ENCODE assay signal across 29 cellular contexts in genomic region chr9:68719847-68720246, GRCh38. TPM values are rescaled to one million over a fixed set of nuclear protein-coding genes. Genes with fewer than 3 reads are reported as not detected.
"Had no signal": no experiment of that assay in that cellular context is flagged by ENCODE, and none has a peak within 500 bp of the region (broad histone marks: within the 10 kb centered on the region; RNA-seq: fewer than 3 reads in every experiment).

No MANE protein-coding gene starts in this region.

- ATAC-seq: activated CD4-positive, alpha-beta T cell treated with anti-CD3 and anti-CD28 coated beads for 36 hours; activated CD4-positive, CD25-positive, alpha-beta regulatory T cell treated with anti-CD3 and anti-CD28 coated beads, Interleukin-2, amount 50 U/mL, for 24 hours; activated naive CD4-positive, alpha-beta T cell treated with anti-CD3 and anti-CD28 coated beads, Interleukin-2, amount 50 U/mL, for 72 hours; activated T-cell treated with anti-CD3 and anti-CD28 coated beads, Interleukin-2, amount 50 U/mL, for 4 hours; body of pancreas; Panc1; WTC11 had no signal

- FAIRE-seq: astrocyte had no signal

- H3K4me3 ChIP-seq: adrenal gland, body of pancreas, breast epithelium, SJSA1 had no signal

- H3K36me3 ChIP-seq: adrenal gland, breast epithelium, SJSA1 had no signal

- H3K9me2 ChIP-seq: SK-N-SH had no signal

- H3K9me3 ChIP-seq: adrenal gland, body of pancreas, breast epithelium, SJSA1, SK-N-SH had no signal

- H3K9ac ChIP-seq: SK-N-SH had no signal

- DNase-seq: activated CD4-positive, alpha-beta T cell treated with anti-CD3 and anti-CD28 coated beads for 36 hours; activated CD4-positive, alpha-beta T cell treated with anti-CD3 and anti-CD28 coated beads, Interleukin-2, amount 10 ng/mL, durations not matched to agents 7 days and 5 days; activated CD4-positive, alpha-beta T cell treated with anti-CD3 and anti-CD28 coated beads, Interleukin-2, amount 50 U/mL, for 48 hours; activated CD8-positive, alpha-beta memory T cell treated with anti-CD3 and anti-CD28 coated beads, Interleukin-2, amount 50 U/mL, for 4 hours; activated gamma-delta T cell treated with Interleukin-2 at 50 U/mL for 16 hours; activated naive CD4-positive, alpha-beta T cell treated with anti-CD3 and anti-CD28 coated beads for 36 hours; activated T-cell treated with anti-CD3 and anti-CD28 coated beads for 4 hours; activated T-cell treated with anti-CD3 and anti-CD28 coated beads, Interleukin-2, amount 50 U/mL, for 4 hours; adrenal gland; body of pancreas; NCI-H1092 treated with DMSO at 0.1 percent for 48 hours; NCI-H1417 treated with DMSO at 0.1 percent for 48 hours; NCI-H187 treated with DMSO at 0.1 percent for 48 hours; NCI-H2081; NCI-H2171 treated with DMSO at 0.1 percent for 48 hours; NCI-H2227 treated with DMSO at 0.1 percent for 48 hours; NCI-H446 treated with DMSO at 0.1 percent for 48 hours; NCI-H524 treated with DMSO at 0.1 percent for 48 hours; SHP77 treated with DMSO at 0.1 percent for 48 hours; SK-N-SH had no signal

- H3K27ac ChIP-seq: adrenal gland, body of pancreas, breast epithelium, SJSA1 had no signal

- H3K4me1 ChIP-seq: adrenal gland, body of pancreas, breast epithelium, SJSA1 had no signal

- H3K27me3 ChIP-seq: adrenal gland, body of pancreas, breast epithelium, SJSA1 had no signal

- H3K4me2 ChIP-seq: SK-N-SH had no signal

RNA-seq across cellular contexts. Expression of gene PIP5K1B, which starts 14.8 kb away (rescaled TPM):
- total RNA-seq: M059J, RPMI7951, SJSA1 had no signal
- polyA plus RNA-seq: SK-N-SH had no signal
